Comparison of ENCODE assay signal across 1 cellular context in the genomic region with DNA sequence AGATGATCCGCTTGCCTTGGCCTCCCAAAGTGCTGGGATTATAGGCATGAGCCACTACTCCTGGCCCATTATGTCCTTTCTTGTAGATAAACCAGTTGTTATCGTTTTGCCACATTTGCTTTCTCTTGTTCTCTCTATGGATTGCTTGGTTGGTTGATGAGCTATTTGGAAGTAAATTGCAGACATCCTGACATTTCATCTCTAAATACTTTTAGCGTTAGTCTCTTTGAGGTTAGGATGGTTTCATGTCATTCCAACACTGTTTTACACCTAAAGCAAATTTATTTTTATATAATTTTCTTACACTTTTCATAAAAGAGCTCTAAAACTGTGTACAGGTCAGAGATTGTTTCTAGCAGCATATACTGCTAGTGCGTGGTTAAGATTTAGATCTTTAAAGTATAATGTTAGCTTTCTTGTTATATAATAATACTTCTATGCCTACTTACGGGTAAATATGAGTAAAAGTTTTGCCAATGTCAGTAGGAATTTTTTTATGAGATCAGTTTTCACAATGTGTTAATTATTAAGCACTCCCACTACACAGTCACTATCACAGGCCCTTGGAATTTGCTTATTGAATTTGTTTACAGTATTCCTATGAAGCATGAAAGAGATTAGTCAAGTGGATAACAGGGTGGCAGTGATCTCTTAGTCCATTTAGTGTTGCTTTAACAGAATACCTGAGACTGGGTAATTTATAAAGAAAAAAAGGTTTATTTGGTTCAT.
TF ChIP-seq lines count a peak whose summit lies in the region.

No MANE protein-coding gene starts in this region.

TF ChIP-seq in HepG2, 621 proteins besides CTCF, POLR2A, EP300 and RAD21:
- TF ChIP-seq PRMT3 (CRISPR knock-in tag; IDR thresholded peaks at IDR 0.05; ENCODE audit: borderline replicate concordance, low read depth) (no peak), ZNF260 (CRISPR knock-in tag; IDR thresholded peaks at IDR 0.05; ENCODE audit: borderline replicate concordance, low read depth) (no peak), POGK (CRISPR knock-in tag; conservative IDR thresholded peaks at IDR 0.05) (no peak), PAF1 (CRISPR knock-in tag; IDR thresholded peaks at IDR 0.05) (no peak), ZNF546 (CRISPR knock-in tag; conservative IDR thresholded peaks at IDR 0.05) (no peak), ZFAT (CRISPR knock-in tag; conservative IDR thresholded peaks at IDR 0.05) (no peak), FOXA3 (CRISPR knock-in tag; IDR thresholded peaks at IDR 0.05) (no peak), SAP130 (CRISPR knock-in tag; IDR thresholded peaks at IDR 0.05; ENCODE audit: low read depth) (no peak), ZNF431 (CRISPR knock-in tag; IDR thresholded peaks at IDR 0.05; ENCODE audit: borderline replicate concordance, low read depth) (no peak), GATAD2A (CRISPR knock-in tag; IDR thresholded peaks at IDR 0.05) (no peak), ZNF616 (CRISPR knock-in tag; IDR thresholded peaks at IDR 0.05; ENCODE audit: low read depth) (no peak), TCF7 (IDR thresholded peaks at IDR 0.05; ENCODE audit: low read depth) (no peak), ZSCAN30 (CRISPR knock-in tag; IDR thresholded peaks at IDR 0.05) (no peak)
- TF ChIP-seq, protein P1, sequence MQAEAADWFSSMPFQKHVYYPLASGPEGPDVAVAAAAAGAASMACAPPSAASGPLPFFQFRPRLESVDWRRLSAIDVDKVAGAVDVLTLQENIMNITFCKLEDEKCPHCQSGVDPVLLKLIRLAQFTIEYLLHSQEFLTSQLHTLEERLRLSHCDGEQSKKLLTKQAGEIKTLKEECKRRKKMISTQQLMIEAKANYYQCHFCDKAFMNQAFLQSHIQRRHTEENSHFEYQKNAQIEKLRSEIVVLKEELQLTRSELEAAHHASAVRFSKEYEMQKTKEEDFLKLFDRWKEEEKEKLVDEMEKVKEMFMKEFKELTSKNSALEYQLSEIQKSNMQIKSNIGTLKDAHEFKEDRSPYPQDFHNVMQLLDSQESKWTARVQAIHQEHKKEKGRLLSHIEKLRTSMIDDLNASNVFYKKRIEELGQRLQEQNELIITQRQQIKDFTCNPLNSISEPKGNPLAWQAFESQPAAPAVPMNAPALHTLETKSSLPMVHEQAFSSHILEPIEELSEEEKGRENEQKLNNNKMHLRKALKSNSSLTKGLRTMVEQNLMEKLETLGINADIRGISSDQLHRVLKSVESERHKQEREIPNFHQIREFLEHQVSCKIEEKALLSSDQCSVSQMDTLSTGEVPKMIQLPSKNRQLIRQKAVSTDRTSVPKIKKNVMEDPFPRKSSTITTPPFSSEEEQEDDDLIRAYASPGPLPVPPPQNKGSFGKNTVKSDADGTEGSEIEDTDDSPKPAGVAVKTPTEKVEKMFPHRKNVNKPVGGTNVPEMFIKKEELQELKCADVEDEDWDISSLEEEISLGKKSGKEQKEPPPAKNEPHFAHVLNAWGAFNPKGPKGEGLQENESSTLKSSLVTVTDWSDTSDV (CRISPR knock-in tag; IDR thresholded peaks at IDR 0.05), result no peak
- TF ChIP-seq, protein P2, sequence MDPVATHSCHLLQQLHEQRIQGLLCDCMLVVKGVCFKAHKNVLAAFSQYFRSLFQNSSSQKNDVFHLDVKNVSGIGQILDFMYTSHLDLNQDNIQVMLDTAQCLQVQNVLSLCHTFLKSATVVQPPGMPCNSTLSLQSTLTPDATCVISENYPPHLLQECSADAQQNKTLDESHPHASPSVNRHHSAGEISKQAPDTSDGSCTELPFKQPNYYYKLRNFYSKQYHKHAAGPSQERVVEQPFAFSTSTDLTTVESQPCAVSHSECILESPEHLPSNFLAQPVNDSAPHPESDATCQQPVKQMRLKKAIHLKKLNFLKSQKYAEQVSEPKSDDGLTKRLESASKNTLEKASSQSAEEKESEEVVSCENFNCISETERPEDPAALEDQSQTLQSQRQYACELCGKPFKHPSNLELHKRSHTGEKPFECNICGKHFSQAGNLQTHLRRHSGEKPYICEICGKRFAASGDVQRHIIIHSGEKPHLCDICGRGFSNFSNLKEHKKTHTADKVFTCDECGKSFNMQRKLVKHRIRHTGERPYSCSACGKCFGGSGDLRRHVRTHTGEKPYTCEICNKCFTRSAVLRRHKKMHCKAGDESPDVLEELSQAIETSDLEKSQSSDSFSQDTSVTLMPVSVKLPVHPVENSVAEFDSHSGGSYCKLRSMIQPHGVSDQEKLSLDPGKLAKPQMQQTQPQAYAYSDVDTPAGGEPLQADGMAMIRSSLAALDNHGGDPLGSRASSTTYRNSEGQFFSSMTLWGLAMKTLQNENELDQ (CRISPR knock-in tag; IDR thresholded peaks at IDR 0.05; ENCODE audit: borderline replicate concordance), result no peak
